1 cellular context compared by ENCODE assay signal in genomic region chr5:55307383-55308253, GRCh38.
TF ChIP-seq lines count a peak whose summit lies in the region.

A gene with protein sequence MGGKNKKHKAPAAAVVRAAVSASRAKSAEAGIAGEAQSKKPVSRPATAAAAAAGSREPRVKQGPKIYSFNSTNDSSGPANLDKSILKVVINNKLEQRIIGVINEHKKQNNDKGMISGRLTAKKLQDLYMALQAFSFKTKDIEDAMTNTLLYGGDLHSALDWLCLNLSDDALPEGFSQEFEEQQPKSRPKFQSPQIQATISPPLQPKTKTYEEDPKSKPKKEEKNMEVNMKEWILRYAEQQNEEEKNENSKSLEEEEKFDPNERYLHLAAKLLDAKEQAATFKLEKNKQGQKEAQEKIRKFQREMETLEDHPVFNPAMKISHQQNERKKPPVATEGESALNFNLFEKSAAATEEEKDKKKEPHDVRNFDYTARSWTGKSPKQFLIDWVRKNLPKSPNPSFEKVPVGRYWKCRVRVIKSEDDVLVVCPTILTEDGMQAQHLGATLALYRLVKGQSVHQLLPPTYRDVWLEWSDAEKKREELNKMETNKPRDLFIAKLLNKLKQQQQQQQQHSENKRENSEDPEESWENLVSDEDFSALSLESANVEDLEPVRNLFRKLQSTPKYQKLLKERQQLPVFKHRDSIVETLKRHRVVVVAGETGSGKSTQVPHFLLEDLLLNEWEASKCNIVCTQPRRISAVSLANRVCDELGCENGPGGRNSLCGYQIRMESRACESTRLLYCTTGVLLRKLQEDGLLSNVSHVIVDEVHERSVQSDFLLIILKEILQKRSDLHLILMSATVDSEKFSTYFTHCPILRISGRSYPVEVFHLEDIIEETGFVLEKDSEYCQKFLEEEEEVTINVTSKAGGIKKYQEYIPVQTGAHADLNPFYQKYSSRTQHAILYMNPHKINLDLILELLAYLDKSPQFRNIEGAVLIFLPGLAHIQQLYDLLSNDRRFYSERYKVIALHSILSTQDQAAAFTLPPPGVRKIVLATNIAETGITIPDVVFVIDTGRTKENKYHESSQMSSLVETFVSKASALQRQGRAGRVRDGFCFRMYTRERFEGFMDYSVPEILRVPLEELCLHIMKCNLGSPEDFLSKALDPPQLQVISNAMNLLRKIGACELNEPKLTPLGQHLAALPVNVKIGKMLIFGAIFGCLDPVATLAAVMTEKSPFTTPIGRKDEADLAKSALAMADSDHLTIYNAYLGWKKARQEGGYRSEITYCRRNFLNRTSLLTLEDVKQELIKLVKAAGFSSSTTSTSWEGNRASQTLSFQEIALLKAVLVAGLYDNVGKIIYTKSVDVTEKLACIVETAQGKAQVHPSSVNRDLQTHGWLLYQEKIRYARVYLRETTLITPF (N-terminal part only) (minus strand): TSS chr5:55307694. CDS start chr5:55307573, 121 bp downstream.
Gene MTREX (plus strand): TSS chr5:55307989. CDS start chr5:55308014, 25 bp downstream.

TF ChIP-seq in K562, 482 proteins besides CTCF, POLR2A, EP300 and RAD21 (continued from another document and continues in another):
- TF ChIP-seq ZNF512 (tag; IDR thresholded peaks at IDR 0.05): no peak
- peak; percentile 94 for TF ChIP-seq SUPT5H (IDR thresholded peaks at IDR 0.05)
- TF ChIP-seq RBBP5 (IDR thresholded peaks at IDR 0.05; ENCODE audit: borderline replicate concordance, insufficient read depth, low read length, poor library complexity, severe bottlenecking): peak; percentile 96
- TF ChIP-seq MBD2 (IDR thresholded peaks at IDR 0.05; ENCODE audit: borderline replicate concordance, low read depth): peak; percentile 70
- 0 out of 2 replicates have a peak, but pooled peaks have one; percentile 5 for TF ChIP-seq NR4A1 (CRISPR knock-in tag; IDR thresholded peaks at IDR 0.05)
- TF ChIP-seq NR4A1 (tag; IDR thresholded peaks at IDR 0.05): 0 out of 2 replicates have a peak, but pooled peaks have one; percentile 48
- no peak for TF ChIP-seq PRMT5 (CRISPR knock-in tag; IDR thresholded peaks at IDR 0.05)
- TF ChIP-seq NUFIP1 (IDR thresholded peaks at IDR 0.05; ENCODE audit: partially characterized antibody): no peak
- peak; percentile 92 for TF ChIP-seq POLR2G (IDR thresholded peaks at IDR 0.05; ENCODE audit: low read depth, low read length)
- TF ChIP-seq HDAC2 (IDR thresholded peaks at IDR 0.05): 0 out of 2 replicates have a peak, but pooled peaks have one; percentile 60
- TF ChIP-seq ZNF696 (CRISPR knock-in tag; conservative IDR thresholded peaks at IDR 0.05): no peak
- peak; percentile 37 for TF ChIP-seq PRDM10 (IDR thresholded peaks at IDR 0.05; ENCODE audit: partially characterized antibody)
- TF ChIP-seq TRIM28 (IDR thresholded peaks at IDR 0.05): no peak
- TF ChIP-seq, protein P1, sequence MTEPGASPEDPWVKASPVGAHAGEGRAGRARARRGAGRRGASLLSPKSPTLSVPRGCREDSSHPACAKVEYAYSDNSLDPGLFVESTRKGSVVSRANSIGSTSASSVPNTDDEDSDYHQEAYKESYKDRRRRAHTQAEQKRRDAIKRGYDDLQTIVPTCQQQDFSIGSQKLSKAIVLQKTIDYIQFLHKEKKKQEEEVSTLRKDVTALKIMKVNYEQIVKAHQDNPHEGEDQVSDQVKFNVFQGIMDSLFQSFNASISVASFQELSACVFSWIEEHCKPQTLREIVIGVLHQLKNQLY (CRISPR knock-in tag; conservative IDR thresholded peaks at IDR 0.05): no peak
- TF ChIP-seq GABPA (tag; conservative IDR thresholded peaks at IDR 0.05; ENCODE audit: low read depth): peak; percentile 37; the same call in 1 of the 2 replicates
- peak; percentile 63; the same call in 1 of the 2 replicates for TF ChIP-seq ZNF668 (CRISPR knock-in tag; IDR thresholded peaks at IDR 0.05)
- peak; percentile 18; the same call in 1 of the 2 replicates for TF ChIP-seq ERF (CRISPR knock-in tag; IDR thresholded peaks at IDR 0.05)
- peak; percentile 42; the same call in 1 of the 2 replicates for TF ChIP-seq ZNF395 (CRISPR knock-in tag; IDR thresholded peaks at IDR 0.05)
- no peak for TF ChIP-seq JUNB (CRISPR knock-in tag; conservative IDR thresholded peaks at IDR 0.05)
- TF ChIP-seq SP1 (CRISPR knock-in tag; IDR thresholded peaks at IDR 0.05): peak; percentile 63
- peak; percentile 84 for TF ChIP-seq HES1 (IDR thresholded peaks at IDR 0.05; ENCODE audit: low read depth)
- no peak for TF ChIP-seq HSF4 (CRISPR knock-in tag; IDR thresholded peaks at IDR 0.05; ENCODE audit: borderline replicate concordance)
- TF ChIP-seq FUS (optimal IDR thresholded peaks at IDR 0.05; ENCODE audit: low read depth, low read length): no peak
- peak; percentile 30 for TF ChIP-seq SIN3B (IDR thresholded peaks at IDR 0.05; ENCODE audit: low read depth)
- TF ChIP-seq, protein P2, sequence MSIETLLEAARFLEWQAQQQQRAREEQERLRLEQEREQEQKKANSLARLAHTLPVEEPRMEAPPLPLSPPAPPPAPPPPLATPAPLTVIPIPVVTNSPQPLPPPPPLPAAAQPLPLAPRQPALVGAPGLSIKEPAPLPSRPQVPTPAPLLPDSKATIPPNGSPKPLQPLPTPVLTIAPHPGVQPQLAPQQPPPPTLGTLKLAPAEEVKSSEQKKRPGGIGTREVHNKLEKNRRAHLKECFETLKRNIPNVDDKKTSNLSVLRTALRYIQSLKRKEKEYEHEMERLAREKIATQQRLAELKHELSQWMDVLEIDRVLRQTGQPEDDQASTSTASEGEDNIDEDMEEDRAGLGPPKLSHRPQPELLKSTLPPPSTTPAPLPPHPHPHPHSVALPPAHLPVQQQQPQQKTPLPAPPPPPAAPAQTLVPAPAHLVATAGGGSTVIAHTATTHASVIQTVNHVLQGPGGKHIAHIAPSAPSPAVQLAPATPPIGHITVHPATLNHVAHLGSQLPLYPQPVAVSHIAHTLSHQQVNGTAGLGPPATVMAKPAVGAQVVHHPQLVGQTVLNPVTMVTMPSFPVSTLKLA (conservative IDR thresholded peaks at IDR 0.05): peak; percentile 90 to 92
- peak; percentile 95 for TF ChIP-seq GTF2E2 (tag; IDR thresholded peaks at IDR 0.05)
- no peak for TF ChIP-seq ARID4B (CRISPR knock-in tag; IDR thresholded peaks at IDR 0.05)
- TF ChIP-seq, protein P3, sequence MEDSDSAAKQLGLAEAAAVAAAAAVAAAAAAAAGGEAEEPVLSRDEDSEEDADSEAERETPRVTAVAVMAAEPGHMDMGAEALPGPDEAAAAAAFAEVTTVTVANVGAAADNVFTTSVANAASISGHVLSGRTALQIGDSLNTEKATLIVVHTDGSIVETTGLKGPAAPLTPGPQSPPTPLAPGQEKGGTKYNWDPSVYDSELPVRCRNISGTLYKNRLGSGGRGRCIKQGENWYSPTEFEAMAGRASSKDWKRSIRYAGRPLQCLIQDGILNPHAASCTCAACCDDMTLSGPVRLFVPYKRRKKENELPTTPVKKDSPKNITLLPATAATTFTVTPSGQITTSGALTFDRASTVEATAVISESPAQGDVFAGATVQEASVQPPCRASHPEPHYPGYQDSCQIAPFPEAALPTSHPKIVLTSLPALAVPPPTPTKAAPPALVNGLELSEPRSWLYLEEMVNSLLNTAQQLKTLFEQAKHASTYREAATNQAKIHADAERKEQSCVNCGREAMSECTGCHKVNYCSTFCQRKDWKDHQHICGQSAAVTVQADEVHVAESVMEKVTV (CRISPR knock-in tag; IDR thresholded peaks at IDR 0.05): no peak
- TF ChIP-seq ZNF830 (CRISPR knock-in tag; IDR thresholded peaks at IDR 0.05): 0 out of 2 replicates have a peak, but pooled peaks have one; percentile 42
- TF ChIP-seq NFATC3 (IDR thresholded peaks at IDR 0.05): no peak
- no peak for TF ChIP-seq CEBPG (CRISPR knock-in tag; IDR thresholded peaks at IDR 0.05)
- TF ChIP-seq CEBPG (tag; conservative IDR thresholded peaks at IDR 0.05 in 1 of 2, IDR thresholded peaks at IDR 0.05 in 1 of 2): no peak; a peak in 1 of 4 replicates
- TF ChIP-seq, protein P4, sequence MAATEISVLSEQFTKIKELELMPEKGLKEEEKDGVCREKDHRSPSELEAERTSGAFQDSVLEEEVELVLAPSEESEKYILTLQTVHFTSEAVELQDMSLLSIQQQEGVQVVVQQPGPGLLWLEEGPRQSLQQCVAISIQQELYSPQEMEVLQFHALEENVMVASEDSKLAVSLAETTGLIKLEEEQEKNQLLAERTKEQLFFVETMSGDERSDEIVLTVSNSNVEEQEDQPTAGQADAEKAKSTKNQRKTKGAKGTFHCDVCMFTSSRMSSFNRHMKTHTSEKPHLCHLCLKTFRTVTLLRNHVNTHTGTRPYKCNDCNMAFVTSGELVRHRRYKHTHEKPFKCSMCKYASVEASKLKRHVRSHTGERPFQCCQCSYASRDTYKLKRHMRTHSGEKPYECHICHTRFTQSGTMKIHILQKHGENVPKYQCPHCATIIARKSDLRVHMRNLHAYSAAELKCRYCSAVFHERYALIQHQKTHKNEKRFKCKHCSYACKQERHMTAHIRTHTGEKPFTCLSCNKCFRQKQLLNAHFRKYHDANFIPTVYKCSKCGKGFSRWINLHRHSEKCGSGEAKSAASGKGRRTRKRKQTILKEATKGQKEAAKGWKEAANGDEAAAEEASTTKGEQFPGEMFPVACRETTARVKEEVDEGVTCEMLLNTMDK (IDR thresholded peaks at IDR 0.05; ENCODE audit: borderline replicate concordance, insufficient read depth, low read depth, low read length, poor library complexity, severe bottlenecking): no peak
- TF ChIP-seq ZNF253 (CRISPR knock-in tag; conservative IDR thresholded peaks at IDR 0.05): no peak
